ENCODE assay signal across 13 cellular contexts in the genomic region with DNA sequence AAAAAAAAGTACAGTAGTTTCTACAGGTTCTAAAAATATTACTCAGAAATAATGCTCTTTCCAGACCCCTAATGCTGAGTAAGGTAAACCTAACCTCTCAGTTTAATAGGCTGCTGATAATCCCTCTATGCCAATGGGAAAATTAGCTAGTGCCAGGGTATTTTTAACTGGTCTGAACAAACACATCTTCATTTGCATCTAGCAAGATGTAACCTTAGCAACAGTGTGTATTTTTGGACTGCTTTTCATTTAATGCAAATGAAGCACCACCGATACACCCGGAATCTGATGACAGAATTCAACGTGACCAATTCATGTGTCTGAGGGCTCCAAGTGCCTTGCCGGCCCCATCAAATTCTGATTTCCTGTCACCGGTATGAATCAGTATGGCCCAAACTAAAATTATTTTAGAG. TPM values are rescaled to one million over a fixed set of nuclear protein-coding genes. Genes with fewer than 3 reads are reported as not detected.
DNase-seq lines count a peak whose midpoint lies in the region; ATAC-seq, FAIRE-seq and TF ChIP-seq lines count a peak whose summit lies in the region.
"Had no signal": no experiment of that assay in that cellular context is flagged by ENCODE, and none has a peak within 500 bp of the region (broad histone marks: within the 10 kb centered on the region; RNA-seq: fewer than 3 reads in every experiment).

No MANE protein-coding gene starts in this region.

- H3K27me3 Mint-ChIP-seq in nephron progenitor cell (ENCODE audit: low read depth, poor library complexity): peaks cover 20% of the 10 kb centered on the region

- CTCF ChIA-PET in OCI-LY7 (lab: Charles Lee; ENCODE audit: unreplicated experiment): no interaction called here

- BruUV-seq in OCI-LY7 (replicated peaks; lab: Mats Ljungman, UMichigan): no TSS peak

- H3K9me3 Mint-ChIP-seq in nephron progenitor cell: no peaks in the 10 kb centered on the region

- DNase-seq in COR-L47 (lab: John Stamatoyannopoulos, UW) (peak; percentile 55), OCI-LY7 (ENCODE audit: low spot score) (peak; percentile 53), HT-29 (ENCODE audit: low spot score) (no peak), NCI-H82 treated with DMSO at 0.1 percent for 48 hours (lab: John Stamatoyannopoulos, UW; ENCODE audit: unreplicated experiment) (no peak), nephron progenitor cell (no peak), RCC 7860 (ENCODE audit: low spot score) (no peak)
- DNase-seq: glutamatergic neuron, midbrain, SHP77 had no signal

- H3K9me3 ChIP-seq in OCI-LY7 (ENCODE audit: low read length): no peaks in the 10 kb centered on the region

- peak overlapping the region; percentile 14 for H3K27ac ChIP-seq in OCI-LY7 (ENCODE audit: low read depth, low read length, poor library complexity, severe bottlenecking)
- H3K27ac ChIP-seq: KMS-11 had no signal

- no peaks in the 10 kb centered on the region for H3K36me3 ChIP-seq in OCI-LY7 (ENCODE audit: insufficient read depth, low read length)

- H3K4me2 ChIP-seq in OCI-LY7 (ENCODE audit: low read length): peak overlapping the region; percentile 59
- H3K4me2 ChIP-seq: KMS-11 had no signal

- no peak overlapping the region for H3K4me3 Mint-ChIP-seq in nephron progenitor cell
- H3K4me3 Mint-ChIP-seq: CD14-positive monocyte had no signal

- intact Hi-C loops in OCI-LY7 (cut with micrococcal nuclease; ENCODE audit: unreplicated experiment): loop anchor here (2.0 kb wide), 1 partner anchor 56 kb away; no protein-coding TSS in a partner anchor

- H3K79me2 ChIP-seq in OCI-LY7 (ENCODE audit: insufficient read depth, low read depth, low read length): no peaks in the 10 kb centered on the region

- H3K27ac Mint-ChIP-seq in nephron progenitor cell: no peak overlapping the region
- H3K27ac Mint-ChIP-seq: CD14-positive monocyte had no signal

- H3K4me1 ChIP-seq in OCI-LY7 (ENCODE audit: insufficient read depth, low read length, poor library complexity, severe bottlenecking): peaks cover 30% of the 10 kb centered on the region

- no peaks in the 10 kb centered on the region for H3K9me2 ChIP-seq in OCI-LY7 (ENCODE audit: insufficient read depth, low read length)

- POLR2A ChIA-PET in OCI-LY7 (lab: Charles Lee): interaction anchor here (1.0 kb wide), 1 partner anchor 69 kb away, joined by 4 read pairs; no protein-coding TSS in a partner anchor

- ATAC-seq in GM19397 (IDR thresholded peaks at IDR 0.05; ENCODE audit: unreplicated experiment): peak; percentile 59
- ATAC-seq in HG03039 (IDR thresholded peaks at IDR 0.05; ENCODE audit: unreplicated experiment): peak; percentile 81

- FAIRE-seq in RCC 7860 (lab: Jason Lieb, UNC): no peak

- TF ChIP-seq CTCF in OCI-LY7 (conservative IDR thresholded peaks at IDR 0.05; ENCODE audit: low read length): no peak
- no peak for TF ChIP-seq CTCF in nephron progenitor cell (IDR thresholded peaks at IDR 0.05)

- peak overlapping the region; percentile 72 for H2AFZ ChIP-seq in OCI-LY7 (ENCODE audit: low read length)

- H3K4me3 ChIP-seq in OCI-LY7 (ENCODE audit: low read depth, low read length, poor library complexity, severe bottlenecking): peak overlapping the region; percentile 40

- H3K36me3 Mint-ChIP-seq in nephron progenitor cell (ENCODE audit: low read depth): no peaks in the 10 kb centered on the region

- no peaks in the 10 kb centered on the region for H4K20me1 ChIP-seq in OCI-LY7 (ENCODE audit: insufficient read depth, low read length)

- no peaks in the 10 kb centered on the region for H3K4me1 Mint-ChIP-seq in nephron progenitor cell

RNA-seq across cellular contexts. Expression of gene CYRIA, which starts 47.4 kb away (rescaled TPM):
- total RNA-seq in OCI-LY7 (2014; rRNA removed; shearing (Covaris generic)): 2.6 and 5.0 TPM in 2 replicates
- 11.7 and 13.4 TPM in 2 replicates for total RNA-seq in OCI-LY7 (2022)
- not detected in 2 replicates for total RNA-seq in HT-29 (2014; rRNA removed; shearing (Covaris generic))

Comparison
In these comparisons a context has a peak if more than half of its experiments do, and no peak if none do; other contexts are left out.
1. DNase-seq: peak in COR-L47 (single experiment) and OCI-LY7 (single experiment); none in HT-29 (single experiment), NCI-H82 treated with DMSO at 0.1 percent for 48 hours (single experiment), nephron progenitor cell (single experiment) and RCC 7860 (single experiment).